In genomic region chr6:45864651-45865050, GRCh38 we compare ENCODE assay signal across 27 cellular contexts.
"Had no signal": no experiment of that assay in that cellular context is flagged by ENCODE, and none has a peak within 500 bp of the region (broad histone marks: within the 10 kb centered on the region; RNA-seq: fewer than 3 reads in every experiment).

No MANE protein-coding gene starts in this region.

- H3K4me3 ChIP-seq: gastroesophageal sphincter, hepatocyte, pancreas, prostate gland, sigmoid colon, thoracic aorta, vagina had no signal

- H3K9me3 ChIP-seq: gastroesophageal sphincter, pancreas, prostate gland, sigmoid colon, thoracic aorta, vagina had no signal

- FAIRE-seq: astrocyte, colon, endometrium, kidney, pancreas, small intestine had no signal

- H3K27ac ChIP-seq: gastroesophageal sphincter, hepatocyte, pancreas, prostate gland, thoracic aorta, vagina had no signal

- ATAC-seq: activated CD4-positive, alpha-beta T cell treated with anti-CD3 and anti-CD28 coated beads for 36 hours; activated CD8-positive, alpha-beta memory T cell treated with anti-CD3 and anti-CD28 coated beads, Interleukin-2, amount 10 ng/mL, durations not matched to agents 7 days and 5 days; activated CD8-positive, alpha-beta T cell treated with anti-CD3 and anti-CD28 coated beads, Interleukin-2, amount 10 ng/mL, durations not matched to agents 7 days and 5 days; gastroesophageal sphincter; naive thymus-derived CD8-positive, alpha-beta T cell; pancreas; stimulated activated effector memory CD8-positive, alpha-beta T cell treated with anti-CD3 and anti-CD28 coated beads, Interleukin-12 subunit alpha, Interleukin-12 subunit beta, amount 100 ng/mL, for 72 hours had no signal

- H3K4me1 ChIP-seq: gastroesophageal sphincter, pancreas, prostate gland, sigmoid colon, vagina had no signal

- H3K36me3 ChIP-seq: gastroesophageal sphincter, pancreas, prostate gland, sigmoid colon, thoracic aorta, vagina had no signal

- DNase-seq: activated CD4-positive, alpha-beta T cell treated with anti-CD3 and anti-CD28 coated beads for 36 hours; activated CD4-positive, CD25-positive, alpha-beta regulatory T cell; activated CD8-positive, alpha-beta memory T cell treated with anti-CD3 and anti-CD28 coated beads, Interleukin-2, amount 10 ng/mL, durations not matched to agents 7 days and 5 days; activated CD8-positive, alpha-beta T cell treated with anti-CD3 and anti-CD28 coated beads, Interleukin-2, amount 10 ng/mL, durations not matched to agents 7 days and 5 days; activated effector memory CD4-positive, alpha-beta T cell treated with anti-CD3 and anti-CD28 coated beads, Interleukin-2, amount 50 U/mL, for 16 hours; activated naive CD4-positive, alpha-beta T cell treated with anti-CD3 and anti-CD28 coated beads, Interleukin-2, amount 10 ng/mL, durations not matched to agents 7 days and 5 days; activated T-cell treated with anti-CD3 and anti-CD28 coated beads for 4 hours; amniotic stem cell; dermis blood vessel endothelial cell; effector CD4-positive, alpha-beta T cell; kidney; naive thymus-derived CD8-positive, alpha-beta T cell; nucleus accumbens; pancreas; sigmoid colon; small intestine; stimulated activated CD4-positive, alpha-beta T cell treated with anti-CD3 and anti-CD28 coated beads, Interleukin-4, amount 100 ng/mL, for 24 hours; trophoblast cell had no signal

- H3K27me3 ChIP-seq: hepatocyte, pancreas, sigmoid colon, vagina had no signal
